Comparison of ENCODE assay signal across 2 cellular contexts in the genomic region with DNA sequence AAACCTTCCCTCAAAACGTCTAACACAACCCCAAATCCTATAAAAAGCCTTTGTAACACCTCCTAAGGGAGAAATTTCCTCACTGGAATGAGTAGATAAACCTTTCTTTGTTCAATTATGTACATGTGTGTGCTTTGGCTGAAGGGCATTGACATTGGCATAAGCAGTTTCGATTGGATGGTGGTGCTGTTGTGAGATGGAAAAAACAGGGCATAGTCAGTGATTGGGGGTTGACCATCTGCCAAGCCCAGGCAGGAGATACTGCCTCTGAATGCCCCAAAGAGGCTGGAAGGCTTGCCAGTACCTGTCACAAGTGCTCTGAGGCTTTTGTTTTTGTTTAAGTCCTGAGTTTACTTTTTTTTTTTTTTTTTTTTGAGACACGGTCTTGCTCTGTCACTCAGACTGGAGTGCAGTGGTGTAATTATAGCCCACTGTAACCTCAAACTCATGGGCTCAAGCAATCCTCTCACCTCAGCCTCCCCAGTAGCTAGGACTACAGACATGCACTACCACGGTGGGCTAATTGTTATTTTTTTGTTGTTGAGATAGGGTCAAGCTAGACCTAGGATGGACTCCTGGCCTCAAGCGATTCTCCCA.
TF ChIP-seq lines count a peak whose summit lies in the region.

No MANE protein-coding gene starts in this region.

TF ChIP-seq in GM23338, 12 proteins besides CTCF, POLR2A, EP300 and RAD21 (continues in another document):
- TF ChIP-seq POLR2AphosphoS5 (IDR thresholded peaks at IDR 0.05; ENCODE audit: low read depth) (no peak), JUNB (IDR thresholded peaks at IDR 0.05; ENCODE audit: unreplicated experiment) (no peak), EZH2 (IDR thresholded peaks at IDR 0.05; ENCODE audit: low read depth, unreplicated experiment) (no peak), CREB1 (CRISPR knock-in tag; IDR thresholded peaks at IDR 0.05; ENCODE audit: low read depth) (no peak), ZNF462 (CRISPR knock-in tag; IDR thresholded peaks at IDR 0.05) (no peak), EZH2phosphoT487 (IDR thresholded peaks at IDR 0.05; ENCODE audit: unreplicated experiment) (no peak), REST (IDR thresholded peaks at IDR 0.05; ENCODE audit: unreplicated experiment) (no peak), ZNF114 (CRISPR knock-in tag; IDR thresholded peaks at IDR 0.05) (no peak)
- TF ChIP-seq, protein P1, sequence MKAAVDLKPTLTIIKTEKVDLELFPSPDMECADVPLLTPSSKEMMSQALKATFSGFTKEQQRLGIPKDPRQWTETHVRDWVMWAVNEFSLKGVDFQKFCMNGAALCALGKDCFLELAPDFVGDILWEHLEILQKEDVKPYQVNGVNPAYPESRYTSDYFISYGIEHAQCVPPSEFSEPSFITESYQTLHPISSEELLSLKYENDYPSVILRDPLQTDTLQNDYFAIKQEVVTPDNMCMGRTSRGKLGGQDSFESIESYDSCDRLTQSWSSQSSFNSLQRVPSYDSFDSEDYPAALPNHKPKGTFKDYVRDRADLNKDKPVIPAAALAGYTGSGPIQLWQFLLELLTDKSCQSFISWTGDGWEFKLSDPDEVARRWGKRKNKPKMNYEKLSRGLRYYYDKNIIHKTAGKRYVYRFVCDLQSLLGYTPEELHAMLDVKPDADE (IDR thresholded peaks at IDR 0.05), result no peak

TF ChIP-seq in SK-N-SH treated with all-trans-retinoic acid at 6 μM for 48 hours, 23 proteins besides CTCF, POLR2A, EP300 and RAD21:
- TF ChIP-seq ISL1 (CRISPR knock-in tag; IDR thresholded peaks at IDR 0.05) (no peak), ZNF70 (CRISPR knock-in tag; IDR thresholded peaks at IDR 0.05) (no peak), POU6F1 (CRISPR knock-in tag; IDR thresholded peaks at IDR 0.05; ENCODE audit: borderline replicate concordance, low read depth) (no peak), ESRRG (CRISPR knock-in tag; IDR thresholded peaks at IDR 0.05) (no peak), RARB (CRISPR knock-in tag; IDR thresholded peaks at IDR 0.05) (no peak), ZFP30 (CRISPR knock-in tag; IDR thresholded peaks at IDR 0.05) (no peak), OSR1 (CRISPR knock-in tag; IDR thresholded peaks at IDR 0.05) (no peak), ARNTL (CRISPR knock-in tag; IDR thresholded peaks at IDR 0.05; ENCODE audit: borderline replicate concordance, low read depth) (no peak), ZNF565 (CRISPR knock-in tag; conservative IDR thresholded peaks at IDR 0.05; ENCODE audit: low read depth) (no peak), PPARA (CRISPR knock-in tag; IDR thresholded peaks at IDR 0.05; ENCODE audit: borderline replicate concordance) (no peak), CSDC2 (CRISPR knock-in tag; IDR thresholded peaks at IDR 0.05) (no peak)
- TF ChIP-seq, protein P2, sequence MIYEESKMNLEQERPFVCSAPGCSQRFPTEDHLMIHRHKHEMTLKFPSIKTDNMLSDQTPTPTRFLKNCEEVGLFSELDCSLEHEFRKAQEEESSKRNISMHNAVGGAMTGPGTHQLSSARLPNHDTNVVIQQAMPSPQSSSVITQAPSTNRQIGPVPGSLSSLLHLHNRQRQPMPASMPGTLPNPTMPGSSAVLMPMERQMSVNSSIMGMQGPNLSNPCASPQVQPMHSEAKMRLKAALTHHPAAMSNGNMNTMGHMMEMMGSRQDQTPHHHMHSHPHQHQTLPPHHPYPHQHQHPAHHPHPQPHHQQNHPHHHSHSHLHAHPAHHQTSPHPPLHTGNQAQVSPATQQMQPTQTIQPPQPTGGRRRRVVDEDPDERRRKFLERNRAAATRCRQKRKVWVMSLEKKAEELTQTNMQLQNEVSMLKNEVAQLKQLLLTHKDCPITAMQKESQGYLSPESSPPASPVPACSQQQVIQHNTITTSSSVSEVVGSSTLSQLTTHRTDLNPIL (CRISPR knock-in tag; IDR thresholded peaks at IDR 0.05; ENCODE audit: low read depth), result no peak
- TF ChIP-seq, protein P3, sequence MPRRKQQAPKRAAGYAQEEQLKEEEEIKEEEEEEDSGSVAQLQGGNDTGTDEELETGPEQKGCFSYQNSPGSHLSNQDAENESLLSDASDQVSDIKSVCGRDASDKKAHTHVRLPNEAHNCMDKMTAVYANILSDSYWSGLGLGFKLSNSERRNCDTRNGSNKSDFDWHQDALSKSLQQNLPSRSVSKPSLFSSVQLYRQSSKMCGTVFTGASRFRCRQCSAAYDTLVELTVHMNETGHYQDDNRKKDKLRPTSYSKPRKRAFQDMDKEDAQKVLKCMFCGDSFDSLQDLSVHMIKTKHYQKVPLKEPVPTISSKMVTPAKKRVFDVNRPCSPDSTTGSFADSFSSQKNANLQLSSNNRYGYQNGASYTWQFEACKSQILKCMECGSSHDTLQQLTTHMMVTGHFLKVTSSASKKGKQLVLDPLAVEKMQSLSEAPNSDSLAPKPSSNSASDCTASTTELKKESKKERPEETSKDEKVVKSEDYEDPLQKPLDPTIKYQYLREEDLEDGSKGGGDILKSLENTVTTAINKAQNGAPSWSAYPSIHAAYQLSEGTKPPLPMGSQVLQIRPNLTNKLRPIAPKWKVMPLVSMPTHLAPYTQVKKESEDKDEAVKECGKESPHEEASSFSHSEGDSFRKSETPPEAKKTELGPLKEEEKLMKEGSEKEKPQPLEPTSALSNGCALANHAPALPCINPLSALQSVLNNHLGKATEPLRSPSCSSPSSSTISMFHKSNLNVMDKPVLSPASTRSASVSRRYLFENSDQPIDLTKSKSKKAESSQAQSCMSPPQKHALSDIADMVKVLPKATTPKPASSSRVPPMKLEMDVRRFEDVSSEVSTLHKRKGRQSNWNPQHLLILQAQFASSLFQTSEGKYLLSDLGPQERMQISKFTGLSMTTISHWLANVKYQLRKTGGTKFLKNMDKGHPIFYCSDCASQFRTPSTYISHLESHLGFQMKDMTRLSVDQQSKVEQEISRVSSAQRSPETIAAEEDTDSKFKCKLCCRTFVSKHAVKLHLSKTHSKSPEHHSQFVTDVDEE (CRISPR knock-in tag; IDR thresholded peaks at IDR 0.05), result no peak
